In genomic region chr10:68997216-68997615, GRCh38 we compare ENCODE assay signal across 12 cellular contexts. TPM values are rescaled to one million over a fixed set of nuclear protein-coding genes. Genes with fewer than 3 reads are reported as not detected.
DNase-seq lines count a peak whose midpoint lies in the region; ATAC-seq and TF ChIP-seq lines count a peak whose summit lies in the region.
"Had no signal": no experiment of that assay in that cellular context is flagged by ENCODE, and none has a peak within 500 bp of the region (broad histone marks: within the 10 kb centered on the region; RNA-seq: fewer than 3 reads in every experiment).

No MANE protein-coding gene starts in this region.

- peaks cover 0 to 31% (median 21%) of the 10 kb centered on the region in 4 donors for H3K4me1 ChIP-seq in sigmoid colon

- WGBS in sigmoid colon, 2 donors, result 85 to 92% methylated on average over 3 of the region's 3 CpGs

- no peaks in the 10 kb centered on the region for H3K27me3 ChIP-seq in sigmoid colon

- H3K36me3 ChIP-seq in sigmoid colon, result peaks cover 0 to 21% (median 8%) of the 10 kb centered on the region in 4 donors

- ATAC-seq in GM19397 (IDR thresholded peaks at IDR 0.05; ENCODE audit: unreplicated experiment) (peak; percentile 34), HG03159 (IDR thresholded peaks at IDR 0.05; ENCODE audit: unreplicated experiment) (peak; percentile 8)
- ATAC-seq in central memory CD8-positive, alpha-beta T cell (replicated peaks; ENCODE audit: extremely low read depth, poor library complexity, severe bottlenecking), result no peak

- H3K4me3 ChIP-seq in GM12865 (ENCODE audit: low read depth, low read length), result peak overlapping the region; percentile 6; the same call in 1 of the 2 replicates
- H3K4me3 ChIP-seq in sigmoid colon, result no peak overlapping the region

- no peaks in the 10 kb centered on the region for H3K9me3 ChIP-seq in sigmoid colon
- H3K9me3 ChIP-seq: SK-N-SH had no signal

- TF ChIP-seq CTCF in GM12865 (IDR thresholded peaks at IDR 0.05; ENCODE audit: insufficient read depth, low read depth, low read length, missing control alignments), result no peak
- TF ChIP-seq CTCF in sigmoid colon (IDR thresholded peaks at IDR 0.05), result no peak

- TF ChIP-seq POLR2A in sigmoid colon (IDR thresholded peaks at IDR 0.05), result no peak

- no peaks in the 10 kb centered on the region for H3K9me3 Mint-ChIP-seq in central memory CD8-positive, alpha-beta T cell

- no peaks in the 10 kb centered on the region for H3K27me3 Mint-ChIP-seq in central memory CD8-positive, alpha-beta T cell
- H3K27me3 Mint-ChIP-seq: progenitor cell of endocrine pancreas had no signal

- DNase-seq in GM12865 (ENCODE audit: low read depth), result peak; percentile 40
- DNase-seq in central memory CD8-positive, alpha-beta T cell (ENCODE audit: low spot score in 2 of 2), result no peak
- no peak for DNase-seq in SHP77 (lab: John Stamatoyannopoulos, UW)
- no peak for DNase-seq in sigmoid colon
- DNase-seq in anterior cingulate cortex (lab: John Stamatoyannopoulos, UW), result no peak
- no peak for DNase-seq in SW 1271 (lab: John Stamatoyannopoulos, UW)
- DNase-seq: DMS79, NCI-H2171 treated with DMSO at 0.1 percent for 48 hours, SK-N-SH had no signal

- H3K4me1 Mint-ChIP-seq in central memory CD8-positive, alpha-beta T cell, result peaks cover 35% of the 10 kb centered on the region

- intact Hi-C loops in sigmoid colon (cut with DNase I), result no loop called here

- H3K36me3 Mint-ChIP-seq in central memory CD8-positive, alpha-beta T cell (ENCODE audit: insufficient read depth), result peaks cover 5% of the 10 kb centered on the region

- no peak overlapping the region for H3K4me3 Mint-ChIP-seq in central memory CD8-positive, alpha-beta T cell

- no peak overlapping the region for H3K27ac ChIP-seq in sigmoid colon

- H3K27ac Mint-ChIP-seq in central memory CD8-positive, alpha-beta T cell (ENCODE audit: low read depth), result peak overlapping the region; percentile 11
- H3K27ac Mint-ChIP-seq: progenitor cell of endocrine pancreas had no signal

- no peak for TF ChIP-seq EP300 in sigmoid colon (IDR thresholded peaks at IDR 0.05)

RNA-seq across cellular contexts. Expression of gene KIFBP, which starts 8.6 kb away (rescaled TPM):
- total RNA-seq in sigmoid colon, result 10 to 100 TPM; 21.0 to 34.6 (median 23.8) TPM
- 10 to 100 TPM; 12.2 to 16.6 (median 13.8) TPM for polyA plus RNA-seq in sigmoid colon

RNA-seq across cellular contexts. Expression of gene DDX21, which starts 41.2 kb away (rescaled TPM):
- total RNA-seq in sigmoid colon, result 10 to 100 TPM; 24.6 to 64.9 (median 29.5) TPM
- 10 to 100 TPM; 16.8 to 37.1 (median 16.9) TPM for polyA plus RNA-seq in sigmoid colon
